Comparison of ENCODE assay signal across 16 cellular contexts in the genomic region with DNA sequence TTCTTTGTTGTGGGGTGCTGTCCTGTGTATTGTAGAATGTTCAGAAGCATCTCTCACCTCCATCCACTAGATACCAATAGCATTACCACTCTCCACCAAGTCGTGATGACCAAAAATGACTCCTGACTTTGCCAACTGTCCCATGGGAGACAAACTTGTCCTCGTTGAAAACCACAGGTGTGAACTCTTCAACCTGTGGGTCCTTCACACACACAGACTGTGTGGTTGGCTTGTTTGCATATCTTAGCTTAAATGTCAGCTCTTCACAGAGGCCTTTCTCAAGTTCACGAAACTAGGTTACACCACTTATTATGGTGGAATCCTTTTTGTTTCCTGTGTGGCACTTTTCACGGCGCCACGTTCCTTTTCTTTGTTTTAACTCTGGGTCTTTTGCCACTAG. TPM values are rescaled to one million over a fixed set of nuclear protein-coding genes. Genes with fewer than 3 reads are reported as not detected.
DNase-seq lines count a peak whose midpoint lies in the region; ATAC-seq, FAIRE-seq and TF ChIP-seq lines count a peak whose summit lies in the region.
"Had no signal": no experiment of that assay in that cellular context is flagged by ENCODE, and none has a peak within 500 bp of the region (broad histone marks: within the 10 kb centered on the region; RNA-seq: fewer than 3 reads in every experiment).

No MANE protein-coding gene starts in this region.

- peaks cover 0 to 4% (median 0%) of the 10 kb centered on the region in 4 donors for H3K27me3 ChIP-seq in esophagus muscularis mucosa

- no peaks in the 10 kb centered on the region for H3K36me3 ChIP-seq in esophagus muscularis mucosa

- H3K27ac Mint-ChIP-seq in activated CD4-positive, alpha-beta memory T cell treated with anti-CD3 and anti-CD28 coated beads for 36 hours: no peak overlapping the region
- H3K27ac Mint-ChIP-seq: activated T-cell treated with anti-CD3 and anti-CD28 coated beads, Interleukin-2, amount 50 U/mL, for 24 hours had no signal

- no peak for TF ChIP-seq CTCF in esophagus muscularis mucosa (IDR thresholded peaks at IDR 0.05)

- no peak overlapping the region for H3K27ac ChIP-seq in esophagus muscularis mucosa (replicated peaks in 1 of 4)

- intact Hi-C loops in esophagus muscularis mucosa (cut with DNase I): no loop called here
- intact Hi-C loops in activated CD4-positive, alpha-beta memory T cell treated with anti-CD3 and anti-CD28 coated beads for 36 hours (cut with micrococcal nuclease): no loop called here

- DNase-seq in GM18507 (ENCODE audit: extremely low spot score, insufficient read length, low read depth) (no peak), T-helper 9 cell (no peak), esophagus muscularis mucosa (ENCODE audit: extremely low spot score) (no peak), DMS153 treated with DMSO at 0.1 percent for 48 hours (lab: John Stamatoyannopoulos, UW; ENCODE audit: unreplicated experiment) (no peak)
- DNase-seq in activated CD4-positive, alpha-beta memory T cell treated with anti-CD3 and anti-CD28 coated beads for 36 hours: no peak
- DNase-seq: activated T-cell treated with anti-CD3 and anti-CD28 coated beads, Interleukin-2, amount 50 U/mL, for 24 hours; Kasumi-1; NCI-H524; stimulated activated CD4-positive, alpha-beta T cell treated with anti-CD3 and anti-CD28 coated beads, Interleukin-1b, Interleukin-23, amount 100 ng/mL, for 48 hours; SW 1271 had no signal

- peaks cover 16% of the 10 kb centered on the region for H3K27me3 Mint-ChIP-seq in activated CD4-positive, alpha-beta memory T cell treated with anti-CD3 and anti-CD28 coated beads for 36 hours

- no peaks in the 10 kb centered on the region for H3K9me3 Mint-ChIP-seq in activated CD4-positive, alpha-beta memory T cell treated with anti-CD3 and anti-CD28 coated beads for 36 hours

- CTCF ChIA-PET in activated CD4-positive, alpha-beta memory T cell treated with anti-CD3 and anti-CD28 coated beads for 36 hours (lab: Charles Lee): interaction anchor here (2.3 to 4.3 kb wide), 2 partner anchors 83 to 92 kb away, joined by 5 to 33 read pairs; no protein-coding TSS in a partner anchor

- FAIRE-seq in GM18507 (lab: Jason Lieb, UNC): peak; percentile 83

- ATAC-seq in GM19463 (IDR thresholded peaks at IDR 0.05; ENCODE audit: unreplicated experiment) (peak; percentile 76), HG02763 (IDR thresholded peaks at IDR 0.05; ENCODE audit: unreplicated experiment) (peak; percentile 77), HG03378 (IDR thresholded peaks at IDR 0.05; ENCODE audit: unreplicated experiment) (peak; percentile 72)
- ATAC-seq: activated CD4-positive, CD25-positive, alpha-beta regulatory T cell treated with anti-CD3 and anti-CD28 coated beads, Interleukin-2, amount 50 U/mL, for 24 hours; Panc1 had no signal

- no peak overlapping the region for H3K4me3 Mint-ChIP-seq in activated CD4-positive, alpha-beta memory T cell treated with anti-CD3 and anti-CD28 coated beads for 36 hours
- H3K4me3 Mint-ChIP-seq: activated T-cell treated with anti-CD3 and anti-CD28 coated beads, Interleukin-2, amount 50 U/mL, for 24 hours had no signal

- no peaks in the 10 kb centered on the region for H3K4me1 Mint-ChIP-seq in activated CD4-positive, alpha-beta memory T cell treated with anti-CD3 and anti-CD28 coated beads for 36 hours (ENCODE audit: low read depth)

- no peak for TF ChIP-seq POLR2A in esophagus muscularis mucosa (IDR thresholded peaks at IDR 0.05; ENCODE audit: low read depth)

- no peaks in the 10 kb centered on the region for H3K4me1 ChIP-seq in esophagus muscularis mucosa

- H3K9me3 ChIP-seq in esophagus muscularis mucosa: no peaks in the 10 kb centered on the region

- H3K36me3 Mint-ChIP-seq in activated CD4-positive, alpha-beta memory T cell treated with anti-CD3 and anti-CD28 coated beads for 36 hours: no peaks in the 10 kb centered on the region

- 90% methylated on average over 6 of the region's 6 CpGs for WGBS in esophagus muscularis mucosa

- H3K4me3 ChIP-seq in esophagus muscularis mucosa: no peak overlapping the region

- no peak for TF ChIP-seq EP300 in esophagus muscularis mucosa (IDR thresholded peaks at IDR 0.05)

- POLR2A ChIA-PET in activated CD4-positive, alpha-beta memory T cell treated with anti-CD3 and anti-CD28 coated beads for 36 hours (lab: Charles Lee): no interaction called here

RNA-seq across cellular contexts. Expression of a gene that starts 6.8 kb away (rescaled TPM):
- total RNA-seq in esophagus muscularis mucosa: under 1 TPM in 3 of 4 donors, not detected in 1; 0.13 to 0.42 (median 0.33) TPM
- total RNA-seq in activated CD4-positive, alpha-beta memory T cell treated with anti-CD3 and anti-CD28 coated beads for 36 hours: under 1 TPM; 0.17 to 0.29 TPM
- total RNA-seq: pulmonary artery endothelial cell had no signal

RNA-seq across cellular contexts. Expression of a gene that starts 57.8 kb away (rescaled TPM):
- total RNA-seq in esophagus muscularis mucosa: 1 to 10 TPM in 3 of 4 donors, under 1 TPM in 1; 0.45 to 6.6 (median 1.9) TPM
- 10 to 100 TPM; 19.5 to 22.0 TPM for total RNA-seq in activated CD4-positive, alpha-beta memory T cell treated with anti-CD3 and anti-CD28 coated beads for 36 hours
